In the genomic region with DNA sequence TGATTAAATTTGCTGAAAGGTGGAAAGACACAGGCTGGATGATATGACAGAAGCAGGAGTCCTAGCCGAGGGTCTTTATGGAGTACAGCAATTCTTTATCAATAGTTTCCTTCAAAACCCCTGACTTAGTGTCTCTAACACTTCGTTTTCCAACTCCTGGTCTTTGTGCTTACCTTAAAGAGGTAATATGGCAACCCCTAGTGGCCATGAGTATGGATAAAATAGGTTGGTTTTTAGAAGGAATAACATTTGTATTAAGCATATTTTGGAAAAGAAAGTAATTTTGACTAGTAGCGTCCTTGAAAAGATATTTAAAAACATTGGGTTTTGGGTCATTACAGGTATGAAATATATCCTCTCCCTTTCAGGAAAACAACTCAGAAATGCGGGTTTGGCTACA, we compare ENCODE assay signal across 1 cellular context.
TF ChIP-seq lines count a peak whose summit lies in the region.

No MANE protein-coding gene starts in this region.

TF ChIP-seq in GM23338, 12 proteins besides CTCF, POLR2A, EP300 and RAD21 (continued from another document):
- TF ChIP-seq, protein P1, sequence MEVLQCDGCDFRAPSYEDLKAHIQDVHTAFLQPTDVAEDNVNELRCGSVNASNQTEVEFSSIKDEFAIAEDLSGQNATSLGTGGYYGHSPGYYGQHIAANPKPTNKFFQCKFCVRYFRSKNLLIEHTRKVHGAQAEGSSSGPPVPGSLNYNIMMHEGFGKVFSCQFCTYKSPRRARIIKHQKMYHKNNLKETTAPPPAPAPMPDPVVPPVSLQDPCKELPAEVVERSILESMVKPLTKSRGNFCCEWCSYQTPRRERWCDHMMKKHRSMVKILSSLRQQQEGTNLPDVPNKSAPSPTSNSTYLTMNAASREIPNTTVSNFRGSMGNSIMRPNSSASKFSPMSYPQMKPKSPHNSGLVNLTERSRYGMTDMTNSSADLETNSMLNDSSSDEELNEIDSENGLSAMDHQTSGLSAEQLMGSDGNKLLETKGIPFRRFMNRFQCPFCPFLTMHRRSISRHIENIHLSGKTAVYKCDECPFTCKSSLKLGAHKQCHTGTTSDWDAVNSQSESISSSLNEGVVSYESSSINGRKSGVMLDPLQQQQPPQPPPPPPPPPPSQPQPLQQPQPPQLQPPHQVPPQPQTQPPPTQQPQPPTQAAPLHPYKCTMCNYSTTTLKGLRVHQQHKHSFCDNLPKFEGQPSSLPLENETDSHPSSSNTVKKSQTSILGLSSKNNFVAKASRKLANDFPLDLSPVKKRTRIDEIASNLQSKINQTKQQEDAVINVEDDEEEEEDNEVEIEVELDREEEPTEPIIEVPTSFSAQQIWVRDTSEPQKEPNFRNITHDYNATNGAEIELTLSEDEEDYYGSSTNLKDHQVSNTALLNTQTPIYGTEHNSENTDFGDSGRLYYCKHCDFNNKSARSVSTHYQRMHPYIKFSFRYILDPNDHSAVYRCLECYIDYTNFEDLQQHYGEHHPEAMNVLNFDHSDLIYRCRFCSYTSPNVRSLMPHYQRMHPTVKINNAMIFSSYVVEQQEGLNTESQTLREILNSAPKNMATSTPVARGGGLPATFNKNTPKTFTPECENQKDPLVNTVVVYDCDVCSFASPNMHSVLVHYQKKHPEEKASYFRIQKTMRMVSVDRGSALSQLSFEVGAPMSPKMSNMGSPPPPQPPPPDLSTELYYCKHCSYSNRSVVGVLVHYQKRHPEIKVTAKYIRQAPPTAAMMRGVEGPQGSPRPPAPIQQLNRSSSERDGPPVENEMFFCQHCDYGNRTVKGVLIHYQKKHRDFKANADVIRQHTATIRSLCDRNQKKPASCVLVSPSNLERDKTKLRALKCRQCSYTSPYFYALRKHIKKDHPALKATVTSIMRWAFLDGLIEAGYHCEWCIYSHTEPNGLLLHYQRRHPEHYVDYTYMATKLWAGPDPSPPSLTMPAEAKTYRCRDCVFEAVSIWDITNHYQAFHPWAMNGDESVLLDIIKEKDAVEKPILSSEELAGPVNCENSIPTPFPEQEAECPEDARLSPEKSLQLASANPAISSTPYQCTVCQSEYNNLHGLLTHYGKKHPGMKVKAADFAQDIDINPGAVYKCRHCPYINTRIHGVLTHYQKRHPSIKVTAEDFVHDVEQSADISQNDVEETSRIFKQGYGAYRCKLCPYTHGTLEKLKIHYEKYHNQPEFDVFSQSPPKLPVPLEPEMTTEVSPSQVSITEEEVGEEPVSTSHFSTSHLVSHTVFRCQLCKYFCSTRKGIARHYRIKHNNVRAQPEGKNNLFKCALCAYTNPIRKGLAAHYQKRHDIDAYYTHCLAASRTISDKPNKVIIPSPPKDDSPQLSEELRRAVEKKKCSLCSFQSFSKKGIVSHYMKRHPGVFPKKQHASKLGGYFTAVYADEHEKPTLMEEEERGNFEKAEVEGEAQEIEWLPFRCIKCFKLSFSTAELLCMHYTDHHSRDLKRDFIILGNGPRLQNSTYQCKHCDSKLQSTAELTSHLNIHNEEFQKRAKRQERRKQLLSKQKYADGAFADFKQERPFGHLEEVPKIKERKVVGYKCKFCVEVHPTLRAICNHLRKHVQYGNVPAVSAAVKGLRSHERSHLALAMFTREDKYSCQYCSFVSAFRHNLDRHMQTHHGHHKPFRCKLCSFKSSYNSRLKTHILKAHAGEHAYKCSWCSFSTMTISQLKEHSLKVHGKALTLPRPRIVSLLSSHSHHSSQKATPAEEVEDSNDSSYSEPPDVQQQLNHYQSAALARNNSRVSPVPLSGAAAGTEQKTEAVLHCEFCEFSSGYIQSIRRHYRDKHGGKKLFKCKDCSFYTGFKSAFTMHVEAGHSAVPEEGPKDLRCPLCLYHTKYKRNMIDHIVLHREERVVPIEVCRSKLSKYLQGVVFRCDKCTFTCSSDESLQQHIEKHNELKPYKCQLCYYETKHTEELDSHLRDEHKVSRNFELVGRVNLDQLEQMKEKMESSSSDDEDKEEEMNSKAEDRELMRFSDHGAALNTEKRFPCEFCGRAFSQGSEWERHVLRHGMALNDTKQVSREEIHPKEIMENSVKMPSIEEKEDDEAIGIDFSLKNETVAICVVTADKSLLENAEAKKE (CRISPR knock-in tag; IDR thresholded peaks at IDR 0.05) = no peak
- TF ChIP-seq, protein P2, sequence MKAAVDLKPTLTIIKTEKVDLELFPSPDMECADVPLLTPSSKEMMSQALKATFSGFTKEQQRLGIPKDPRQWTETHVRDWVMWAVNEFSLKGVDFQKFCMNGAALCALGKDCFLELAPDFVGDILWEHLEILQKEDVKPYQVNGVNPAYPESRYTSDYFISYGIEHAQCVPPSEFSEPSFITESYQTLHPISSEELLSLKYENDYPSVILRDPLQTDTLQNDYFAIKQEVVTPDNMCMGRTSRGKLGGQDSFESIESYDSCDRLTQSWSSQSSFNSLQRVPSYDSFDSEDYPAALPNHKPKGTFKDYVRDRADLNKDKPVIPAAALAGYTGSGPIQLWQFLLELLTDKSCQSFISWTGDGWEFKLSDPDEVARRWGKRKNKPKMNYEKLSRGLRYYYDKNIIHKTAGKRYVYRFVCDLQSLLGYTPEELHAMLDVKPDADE (IDR thresholded peaks at IDR 0.05) = no peak
- no peak for TF ChIP-seq JUNB (IDR thresholded peaks at IDR 0.05; ENCODE audit: unreplicated experiment)
- TF ChIP-seq, protein P3, sequence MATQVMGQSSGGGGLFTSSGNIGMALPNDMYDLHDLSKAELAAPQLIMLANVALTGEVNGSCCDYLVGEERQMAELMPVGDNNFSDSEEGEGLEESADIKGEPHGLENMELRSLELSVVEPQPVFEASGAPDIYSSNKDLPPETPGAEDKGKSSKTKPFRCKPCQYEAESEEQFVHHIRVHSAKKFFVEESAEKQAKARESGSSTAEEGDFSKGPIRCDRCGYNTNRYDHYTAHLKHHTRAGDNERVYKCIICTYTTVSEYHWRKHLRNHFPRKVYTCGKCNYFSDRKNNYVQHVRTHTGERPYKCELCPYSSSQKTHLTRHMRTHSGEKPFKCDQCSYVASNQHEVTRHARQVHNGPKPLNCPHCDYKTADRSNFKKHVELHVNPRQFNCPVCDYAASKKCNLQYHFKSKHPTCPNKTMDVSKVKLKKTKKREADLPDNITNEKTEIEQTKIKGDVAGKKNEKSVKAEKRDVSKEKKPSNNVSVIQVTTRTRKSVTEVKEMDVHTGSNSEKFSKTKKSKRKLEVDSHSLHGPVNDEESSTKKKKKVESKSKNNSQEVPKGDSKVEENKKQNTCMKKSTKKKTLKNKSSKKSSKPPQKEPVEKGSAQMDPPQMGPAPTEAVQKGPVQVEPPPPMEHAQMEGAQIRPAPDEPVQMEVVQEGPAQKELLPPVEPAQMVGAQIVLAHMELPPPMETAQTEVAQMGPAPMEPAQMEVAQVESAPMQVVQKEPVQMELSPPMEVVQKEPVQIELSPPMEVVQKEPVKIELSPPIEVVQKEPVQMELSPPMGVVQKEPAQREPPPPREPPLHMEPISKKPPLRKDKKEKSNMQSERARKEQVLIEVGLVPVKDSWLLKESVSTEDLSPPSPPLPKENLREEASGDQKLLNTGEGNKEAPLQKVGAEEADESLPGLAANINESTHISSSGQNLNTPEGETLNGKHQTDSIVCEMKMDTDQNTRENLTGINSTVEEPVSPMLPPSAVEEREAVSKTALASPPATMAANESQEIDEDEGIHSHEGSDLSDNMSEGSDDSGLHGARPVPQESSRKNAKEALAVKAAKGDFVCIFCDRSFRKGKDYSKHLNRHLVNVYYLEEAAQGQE (IDR thresholded peaks at IDR 0.05; ENCODE audit: unreplicated experiment) = no peak
- TF ChIP-seq CREB1 (CRISPR knock-in tag; IDR thresholded peaks at IDR 0.05; ENCODE audit: low read depth) = no peak
